ENCODE assay signal across 24 cellular contexts in the genomic region with DNA sequence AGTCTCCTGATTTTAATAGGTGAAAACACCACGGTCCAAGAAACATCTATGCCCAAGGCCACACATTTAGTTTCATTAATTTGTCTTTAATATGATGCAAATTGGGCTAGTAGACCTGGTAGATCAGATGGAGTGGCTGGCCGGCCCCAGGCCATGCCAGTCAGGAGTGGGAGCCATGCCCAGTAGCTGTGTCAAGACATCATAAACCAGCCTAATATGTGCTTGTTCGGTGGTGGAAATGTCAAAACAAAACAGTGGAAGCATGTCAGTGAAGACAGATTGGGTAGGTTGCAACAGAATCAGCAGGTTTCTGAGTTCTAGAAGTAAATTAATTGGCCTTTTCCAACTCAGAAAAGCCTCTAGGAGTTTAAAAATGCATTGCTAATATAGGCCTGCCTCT.
"Had no signal": no experiment of that assay in that cellular context is flagged by ENCODE, and none has a peak within 500 bp of the region (broad histone marks: within the 10 kb centered on the region; RNA-seq: fewer than 3 reads in every experiment).

No MANE protein-coding gene starts in this region.

- H3K79me2 ChIP-seq: parathyroid adenoma had no signal

- H3K9me3 Mint-ChIP-seq: immature natural killer cell, naive B cell, nephron had no signal

- H3K4me3 ChIP-seq: esophagus squamous epithelium, gastroesophageal sphincter, left lung, lower lobe of right lung, prostate gland, right lobe of liver, suprapubic skin, thyroid gland, upper lobe of left lung, uterus had no signal

- ATAC-seq: gastroesophageal sphincter; left lung; lower lobe of right lung; right lobe of liver; stimulated activated effector memory CD8-positive, alpha-beta T cell treated with anti-CD3 and anti-CD28 coated beads, Interleukin-12 subunit alpha, Interleukin-12 subunit beta, amount 100 ng/mL, for 72 hours; stimulated activated naive CD8-positive, alpha-beta T cell treated with anti-CD3 and anti-CD28 coated beads, Interleukin-15, Interleukin-2, amounts not matched to agents 100 U/mL and 50 U/mL, for 24 hours had no signal

- DNase-seq: effector memory CD4-positive, alpha-beta T cell; esophagus squamous epithelium; foreskin fibroblast; glutamatergic neuron; immature natural killer cell; left lung; lower lobe of right lung; mesendoderm; naive B cell; occipital lobe; retina; right lobe of liver; stimulated activated CD4-positive, alpha-beta T cell treated with anti-CD3 and anti-CD28 coated beads, Interleukin-4, amount 100 ng/mL, for 1 hour; stimulated activated CD8-positive, alpha-beta memory T cell treated with anti-CD3 and anti-CD28 coated beads, Interleukin-4, amount 100 ng/mL, for 48 hours; stimulated activated naive CD8-positive, alpha-beta T cell treated with anti-CD3 and anti-CD28 coated beads, Interleukin-15, Interleukin-2, amounts not matched to agents 100 U/mL and 50 U/mL, for 24 hours; thyroid gland; upper lobe of left lung; uterus had no signal

- H2AFZ ChIP-seq: parathyroid adenoma had no signal

- H3K36me3 Mint-ChIP-seq: naive B cell; stimulated activated effector memory CD8-positive, alpha-beta T cell treated with anti-CD3 and anti-CD28 coated beads, Interleukin-12 subunit alpha, Interleukin-12 subunit beta, amount 100 ng/mL, for 72 hours had no signal

- H3K27me3 ChIP-seq: esophagus squamous epithelium, gastroesophageal sphincter, left lung, right lobe of liver, suprapubic skin, thyroid gland, upper lobe of left lung, uterus had no signal

- H3K9me3 ChIP-seq: esophagus squamous epithelium, gastroesophageal sphincter, left lung, lower lobe of right lung, prostate gland, right lobe of liver, suprapubic skin, thyroid gland, upper lobe of left lung, uterus had no signal

- H3K9ac ChIP-seq: parathyroid adenoma had no signal

- H3K4me3 Mint-ChIP-seq: immature natural killer cell; naive B cell; nephron; stimulated activated effector memory CD8-positive, alpha-beta T cell treated with anti-CD3 and anti-CD28 coated beads, Interleukin-12 subunit alpha, Interleukin-12 subunit beta, amount 100 ng/mL, for 72 hours had no signal

- H3K27ac Mint-ChIP-seq: naive B cell; stimulated activated effector memory CD8-positive, alpha-beta T cell treated with anti-CD3 and anti-CD28 coated beads, Interleukin-12 subunit alpha, Interleukin-12 subunit beta, amount 100 ng/mL, for 72 hours had no signal

- H3K27ac ChIP-seq: esophagus squamous epithelium, left lung, lower lobe of right lung, parathyroid adenoma, prostate gland, right lobe of liver, suprapubic skin, thyroid gland, upper lobe of left lung, uterus had no signal

- H3K4me1 ChIP-seq: parathyroid adenoma, prostate gland, right lobe of liver, thyroid gland, uterus had no signal

- H3K27me3 Mint-ChIP-seq: naive B cell had no signal

- H3K36me3 ChIP-seq: prostate gland, uterus had no signal
